In genomic region chr17:37406635-37407455, GRCh38 we compare ENCODE assay signal across 1 cellular context.
TF ChIP-seq lines count a peak whose summit lies in the region.

ACACA (minus strand) TSS chr17:37406836; CDS start chr17:37406299, 537 bp downstream.
TADA2A (plus strand) TSS chr17:37406886; CDS start chr17:37411366, 4,480 bp downstream.

TF ChIP-seq in K562, 482 proteins besides CTCF, POLR2A, EP300 and RAD21 (continued from another document and continues in another):
- TF ChIP-seq REST (CRISPR knock-in tag; IDR thresholded peaks at IDR 0.05; ENCODE audit: low read depth) (0 out of 2 replicates have a peak, but pooled peaks have one; percentile 51), HDAC1 (IDR thresholded peaks at IDR 0.05) (peak in 1 of 2 experiments; percentile 87; a peak in 1 of 4 replicates), UBTF (IDR thresholded peaks at IDR 0.05; ENCODE audit: borderline replicate concordance in 1 of 2, low read depth in 2 of 2, low read length in 2 of 2) (peak in 1 of 2 experiments; percentile 26; a peak in 2 of 4 replicates), CBFB (CRISPR knock-in tag; IDR thresholded peaks at IDR 0.05) (no peak), CBX1 (IDR thresholded peaks at IDR 0.05; ENCODE audit: low read depth) (0 out of 2 replicates have a peak, but pooled peaks have one; percentile 32), L3MBTL2 (IDR thresholded peaks at IDR 0.05) (peak; percentile 90), ZNF583 (CRISPR knock-in tag; IDR thresholded peaks at IDR 0.05) (no peak), ZNF766 (CRISPR knock-in tag; conservative IDR thresholded peaks at IDR 0.05) (peak; percentile 95), ZBTB7A (IDR thresholded peaks at IDR 0.05; ENCODE audit: borderline replicate concordance, control insufficient read depth, low read depth, low read length) (peak; percentile 85; the same call in 1 of the 2 replicates), HNRNPH1 (optimal IDR thresholded peaks at IDR 0.05; ENCODE audit: low read depth, low read length) (no peak), GTF2A2 (tag; IDR thresholded peaks at IDR 0.05) (no peak), E2F3 (CRISPR knock-in tag; IDR thresholded peaks at IDR 0.05) (peak; percentile 86), AFF4 (CRISPR knock-in tag; IDR thresholded peaks at IDR 0.05) (no peak), ZNF408 (CRISPR knock-in tag; IDR thresholded peaks at IDR 0.05; ENCODE audit: low read depth) (no peak), EZH2 (IDR thresholded peaks at IDR 0.05; ENCODE audit: borderline replicate concordance, low read depth, low read length) (no peak), ZBTB49 (CRISPR knock-in tag; IDR thresholded peaks at IDR 0.05; ENCODE audit: borderline replicate concordance) (no peak), ETV1 (tag; conservative IDR thresholded peaks at IDR 0.05; ENCODE audit: low read depth) (0 out of 2 replicates have a peak, but pooled peaks have one; percentile 30), SRSF7 (optimal IDR thresholded peaks at IDR 0.05; ENCODE audit: low read depth, low read length) (no peak), ZBTB11 (CRISPR knock-in tag; IDR thresholded peaks at IDR 0.05) (peak in 1 of 3 experiments; percentile 74; a peak in 1 of 6 replicates), ZBTB1 (CRISPR knock-in tag; IDR thresholded peaks at IDR 0.05; ENCODE audit: borderline replicate concordance, low read depth) (peak; percentile 34; the same call in 1 of the 2 replicates), PRDM10 (IDR thresholded peaks at IDR 0.05; ENCODE audit: partially characterized antibody) (no peak), E2F4 (CRISPR knock-in tag; IDR thresholded peaks at IDR 0.05; ENCODE audit: low read depth) (0 out of 2 replicates have a peak, but pooled peaks have one; percentile 16), ZNF740 (CRISPR knock-in tag; IDR thresholded peaks at IDR 0.05) (no peak), ZNF740 (tag; IDR thresholded peaks at IDR 0.05) (no peak), TCF15 (CRISPR knock-in tag; IDR thresholded peaks at IDR 0.05) (no peak), ZNF589 (CRISPR knock-in tag; IDR thresholded peaks at IDR 0.05; ENCODE audit: low read depth) (0 out of 2 replicates have a peak, but pooled peaks have one; percentile 31), DDX20 (tag; IDR thresholded peaks at IDR 0.05; ENCODE audit: low read depth) (no peak), PTTG1 (tag; IDR thresholded peaks at IDR 0.05; ENCODE audit: low read depth) (no peak), SMAD1 (IDR thresholded peaks at IDR 0.05; ENCODE audit: low read depth, low read length, partially characterized antibody) (peak; percentile 58), PHF20 (IDR thresholded peaks at IDR 0.05; ENCODE audit: partially characterized antibody) (peak; percentile 43)
